Comparison of ENCODE assay signal across 1 cellular context in the genomic region with DNA sequence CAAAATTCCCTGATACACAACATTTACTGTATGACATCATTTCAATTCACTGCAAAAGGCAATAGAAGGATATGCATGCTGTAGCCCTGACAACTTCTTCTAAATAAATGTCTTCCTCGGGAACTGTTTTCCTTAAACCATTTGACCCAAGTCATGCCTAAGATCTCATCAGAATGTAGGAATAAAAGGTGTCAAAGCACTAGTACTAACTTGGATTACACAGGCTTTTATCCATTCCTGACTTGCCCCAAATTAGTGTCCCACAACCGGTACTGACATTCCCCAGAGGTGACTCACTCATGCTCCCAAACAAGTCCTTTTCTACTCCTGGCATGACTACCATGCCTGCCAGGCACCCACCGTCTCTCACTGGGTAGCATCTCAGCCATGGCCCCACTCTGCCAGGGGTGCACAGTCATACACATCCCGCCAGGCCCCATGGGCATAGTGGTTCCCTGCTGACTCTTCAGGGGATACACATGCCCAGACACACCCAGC.
A peak's percentile ranks its signal among the peaks of the same experiment; 100 is the strongest.
TF ChIP-seq lines count a peak whose summit lies in the region.

No MANE protein-coding gene starts in this region.

TF ChIP-seq in H1, 55 proteins besides CTCF, POLR2A, EP300 and RAD21:
- TF ChIP-seq GTF2F1 (IDR thresholded peaks at IDR 0.05; ENCODE audit: borderline replicate concordance, low read depth, low read length) (no peak), POLR2AphosphoS5 (IDR thresholded peaks at IDR 0.05; ENCODE audit: low read depth, low read length) (no peak), JUND (IDR thresholded peaks at IDR 0.05; ENCODE audit: low read length) (peak; percentile 84), CBX8 (IDR thresholded peaks at IDR 0.05; ENCODE audit: borderline replicate concordance, low read depth, low read length) (no peak), CHD1 (IDR thresholded peaks at IDR 0.05; ENCODE audit: low read depth, low read length) (no peak)
